ENCODE assay signal across 8 cellular contexts in genomic region chr16:12539185-12539929, GRCh38.
A peak's percentile ranks its signal among the peaks of the same experiment; 100 is the strongest.
DNase-seq lines count a peak whose midpoint lies in the region; ATAC-seq lines count a peak whose summit lies in the region.

No MANE protein-coding gene starts in this region.

- ATAC-seq in HG03159 (IDR thresholded peaks at IDR 0.05; ENCODE audit: unreplicated experiment) = peak; percentile 40

- peak; percentile 37 for DNase-seq in NCI-H1105 treated with DMSO at 0.1 percent for 48 hours (lab: John Stamatoyannopoulos, UW)
- no peak for DNase-seq in NCI-H1105 (lab: John Stamatoyannopoulos, UW)
- peak; percentile 34 for DNase-seq in activated naive CD4-positive, alpha-beta T cell treated with anti-CD3 and anti-CD28 coated beads, Interleukin-2, amount 50 U/mL, for 16 hours
- DNase-seq in stimulated activated CD4-positive, alpha-beta T cell treated with anti-CD3 and anti-CD28 coated beads, Interleukin-15, amount 100 ng/mL, for 48 hours (ENCODE audit: low read depth in 2 of 2) = peak; percentile 47 to 58
- no peak for DNase-seq in midbrain (lab: John Stamatoyannopoulos, UW)
- DNase-seq in RPMI8226 = no peak
- no peak for DNase-seq in activated gamma-delta T cell (lab: John Stamatoyannopoulos, UW)

Comparison
In these comparisons a context has a peak if more than half of its experiments do, and no peak if none do; other contexts are left out.
1. DNase-seq: peak in NCI-H1105 treated with DMSO at 0.1 percent for 48 hours (single experiment), activated naive CD4-positive, alpha-beta T cell treated with anti-CD3 and anti-CD28 coated beads, Interleukin-2, amount 50 U/mL, for 16 hours (single experiment) and stimulated activated CD4-positive, alpha-beta T cell treated with anti-CD3 and anti-CD28 coated beads, Interleukin-15, amount 100 ng/mL, for 48 hours (2 of 2); none in NCI-H1105 (single experiment), midbrain (single experiment), RPMI8226 (single experiment) and activated gamma-delta T cell (single experiment).